1 cellular context compared by ENCODE assay signal in genomic region chr12:132049442-132049841, GRCh38.
TF ChIP-seq lines count a peak whose summit lies in the region.

No MANE protein-coding gene starts in this region.

TF ChIP-seq in WTC11, 78 proteins besides CTCF, POLR2A, EP300 and RAD21:
- TF ChIP-seq, protein P1, sequence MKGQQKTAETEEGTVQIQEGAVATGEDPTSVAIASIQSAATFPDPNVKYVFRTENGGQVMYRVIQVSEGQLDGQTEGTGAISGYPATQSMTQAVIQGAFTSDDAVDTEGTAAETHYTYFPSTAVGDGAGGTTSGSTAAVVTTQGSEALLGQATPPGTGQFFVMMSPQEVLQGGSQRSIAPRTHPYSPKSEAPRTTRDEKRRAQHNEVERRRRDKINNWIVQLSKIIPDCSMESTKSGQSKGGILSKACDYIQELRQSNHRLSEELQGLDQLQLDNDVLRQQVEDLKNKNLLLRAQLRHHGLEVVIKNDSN (CRISPR knock-in tag; IDR thresholded peaks at IDR 0.05) = 0 out of 2 replicates have a peak, but pooled peaks have one; percentile 29
- no peak for TF ChIP-seq PRRX2 (CRISPR knock-in tag; IDR thresholded peaks at IDR 0.05)
